27 cellular contexts compared by ENCODE assay signal in the genomic region with DNA sequence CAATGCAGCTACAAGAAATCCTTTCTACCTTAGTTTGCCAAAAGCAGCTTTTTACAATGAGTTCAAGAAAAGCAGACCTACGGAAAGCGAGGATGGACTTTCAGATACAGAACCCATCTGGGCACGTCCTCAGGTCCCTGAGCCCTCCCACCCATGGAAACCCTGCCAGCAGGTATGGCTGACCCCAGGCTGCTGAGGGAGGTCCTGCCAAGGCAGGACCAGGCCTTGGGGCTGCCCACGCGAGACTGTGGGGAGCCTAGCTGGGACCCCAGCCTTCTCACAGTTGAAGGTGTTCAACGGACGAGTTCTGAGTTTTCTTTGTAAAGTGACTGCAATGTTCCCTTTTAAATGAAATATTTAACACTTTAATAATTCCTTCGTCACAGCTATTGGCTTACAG.
"Had no signal": no experiment of that assay in that cellular context is flagged by ENCODE, and none has a peak within 500 bp of the region (broad histone marks: within the 10 kb centered on the region; RNA-seq: fewer than 3 reads in every experiment).

No MANE protein-coding gene starts in this region.

- H3K4me2 ChIP-seq: smooth muscle cell had no signal

- H3K27ac Mint-ChIP-seq: naive thymus-derived CD4-positive, alpha-beta T cell; nephron; stimulated activated naive B cell treated with anti-CD40 and anti-IgM and Interleukin-4, amounts not matched to agents 10 μg/mL and 1 μg/mL and 100 μg/mL, for 72 hours; stimulated activated naive CD8-positive, alpha-beta T cell treated with anti-CD3 and anti-CD28 coated beads, Interleukin-15, Interleukin-2, amounts not matched to agents 100 ng/mL and 50 ng/mL, for 24 hours had no signal

- H3K4me3 Mint-ChIP-seq: central memory CD8-positive, alpha-beta T cell; naive thymus-derived CD4-positive, alpha-beta T cell; nephron; stimulated activated naive B cell treated with anti-CD40 and anti-IgM and Interleukin-4, amounts not matched to agents 10 μg/mL and 1 μg/mL and 100 μg/mL, for 72 hours; stimulated activated naive CD8-positive, alpha-beta T cell treated with anti-CD3 and anti-CD28 coated beads, Interleukin-15, Interleukin-2, amounts not matched to agents 100 ng/mL and 50 ng/mL, for 24 hours had no signal

- H3K9me3 ChIP-seq: colonic mucosa, esophagus squamous epithelium, heart right ventricle, left ventricle myocardium inferior, ovary, suprapubic skin, transverse colon, vagina had no signal

- H3K4me1 ChIP-seq: colonic mucosa, transverse colon had no signal

- H3K27ac ChIP-seq: colonic mucosa, esophagus squamous epithelium, heart right ventricle, left ventricle myocardium inferior, ovary, suprapubic skin, transverse colon, vagina had no signal

- DNase-seq: colonic mucosa; dermis blood vessel endothelial cell; effector memory CD4-positive, alpha-beta T cell; erythroblast; esophagus squamous epithelium; foreskin melanocyte; glutamatergic neuron; heart right ventricle; hippocampal formation; kidney glomerular epithelial cell; left colon; left ventricle myocardium inferior; midbrain; naive thymus-derived CD4-positive, alpha-beta T cell; occipital lobe; ovary; retina; stimulated activated CD4-positive, alpha-beta T cell treated with anti-CD3 and anti-CD28 coated beads, Interleukin-2, amount 100 ng/mL, for 24 hours; stimulated activated naive B cell treated with anti-CD40 and anti-IgM and Interleukin-4, amounts not matched to agents 10 μg/mL and 1 μg/mL and 100 μg/mL, for 72 hours; transverse colon had no signal

- ATAC-seq: heart right ventricle; left colon; naive thymus-derived CD4-positive, alpha-beta T cell; sciatic nerve; stimulated activated naive B cell treated with anti-CD40 and anti-IgM and Interleukin-4, amounts not matched to agents 10 μg/mL and 1 μg/mL and 100 μg/mL, for 72 hours had no signal

- H3K4me1 Mint-ChIP-seq: central memory CD8-positive, alpha-beta T cell; naive thymus-derived CD4-positive, alpha-beta T cell had no signal

- H3K27me3 ChIP-seq: colonic mucosa, esophagus squamous epithelium, heart right ventricle, ovary, suprapubic skin, transverse colon, vagina had no signal

- H3K4me3 ChIP-seq: colonic mucosa, esophagus squamous epithelium, heart right ventricle, left ventricle myocardium inferior, ovary, smooth muscle cell, suprapubic skin, transverse colon, vagina had no signal

- H3K27me3 Mint-ChIP-seq: central memory CD8-positive, alpha-beta T cell; naive thymus-derived CD4-positive, alpha-beta T cell; stimulated activated naive B cell treated with anti-CD40 and anti-IgM and Interleukin-4, amounts not matched to agents 10 μg/mL and 1 μg/mL and 100 μg/mL, for 72 hours; stimulated activated naive CD8-positive, alpha-beta T cell treated with anti-CD3 and anti-CD28 coated beads, Interleukin-15, Interleukin-2, amounts not matched to agents 100 ng/mL and 50 ng/mL, for 24 hours had no signal

- H3K9me3 Mint-ChIP-seq: central memory CD8-positive, alpha-beta T cell; nephron; stimulated activated naive B cell treated with anti-CD40 and anti-IgM and Interleukin-4, amounts not matched to agents 10 μg/mL and 1 μg/mL and 100 μg/mL, for 72 hours; stimulated activated naive CD8-positive, alpha-beta T cell treated with anti-CD3 and anti-CD28 coated beads, Interleukin-15, Interleukin-2, amounts not matched to agents 100 ng/mL and 50 ng/mL, for 24 hours had no signal

- H3K36me3 ChIP-seq: colonic mucosa, heart right ventricle, left ventricle myocardium inferior, ovary, transverse colon, vagina had no signal
